24 cellular contexts compared by ENCODE assay signal in genomic region chr5:175595905-175596304, GRCh38.
DNase-seq lines count a peak whose midpoint lies in the region; ATAC-seq and TF ChIP-seq lines count a peak whose summit lies in the region.
"Had no signal": no experiment of that assay in that cellular context is flagged by ENCODE, and none has a peak within 500 bp of the region (broad histone marks: within the 10 kb centered on the region; RNA-seq: fewer than 3 reads in every experiment).

No MANE protein-coding gene starts in this region.

- intact Hi-C loops in Right ventricle myocardium inferior (cut with DNase I), result loop anchor here (5.0 kb wide), 2 partner anchors 91 to 116 kb away; no protein-coding TSS in a partner anchor

- H3K36me3 ChIP-seq in cardiac muscle cell, result no peaks in the 10 kb centered on the region
- H3K36me3 ChIP-seq: BLaER1 treated with 17β-estradiol and CSF1 and Interleukin-3, amounts not matched to agents 10 nM and 100 nM had no signal

- H3K4me1 ChIP-seq in cardiac muscle cell (ENCODE audit: low read depth), result peaks cover 37% of the 10 kb centered on the region
- H3K4me1 ChIP-seq: A549, Caco-2 had no signal

- no peak for ATAC-seq in Right ventricle myocardium inferior
- ATAC-seq: A549; CD8-positive, alpha-beta T cell; GM12878 had no signal

- TF ChIP-seq CTCF in cardiac muscle cell (IDR thresholded peaks at IDR 0.05; ENCODE audit: low read depth, low read length), result no peak

- no peaks in the 10 kb centered on the region for H3K9me3 ChIP-seq in cardiac muscle cell (ENCODE audit: low read depth)
- H3K9me3 ChIP-seq: A549, Caco-2 had no signal

- H3K27me3 ChIP-seq in cardiac muscle cell, result no peaks in the 10 kb centered on the region
- H3K27me3 ChIP-seq: BLaER1 treated with 17β-estradiol and CSF1 and Interleukin-3, amounts not matched to agents 10 nM and 100 nM had no signal

- DNase-seq in cardiac muscle cell (ENCODE audit: low read depth in 1 of 2, low spot score in 1 of 2) (no peak), Right ventricle myocardium inferior (ENCODE audit: missing footprints) (no peak), caudate nucleus (lab: John Stamatoyannopoulos, UW) (peak in 4 of 61 donors; percentile 20 to 55 (median 28)), islet precursor cell (peak; percentile 11), cerebellum (ENCODE audit: low spot score) (no peak), NCI-H2029 (lab: John Stamatoyannopoulos, UW) (no peak), D341Med (ENCODE audit: low spot score) (no peak)
- DNase-seq: AML-193; Caco-2; Calu3; CD4-positive, alpha-beta T cell; CD8-positive, alpha-beta T cell; DMS 273 treated with DMSO at 0.1 percent for 48 hours; DMS153; DMS53; DMS79; DND-41; EL; GDM1 had no signal

- H3K27ac ChIP-seq in cardiac muscle cell, result peak overlapping the region; percentile 95
- H3K27ac ChIP-seq in caudate nucleus (ENCODE audit: low read depth, low read length), result peak overlapping the region; percentile 62
- H3K27ac ChIP-seq: 22Rv1; A549; BLaER1 treated with 17β-estradiol and CSF1 and Interleukin-3, amounts not matched to agents 10 nM and 100 nM; C4-2B had no signal

- H3K4me3 ChIP-seq in cardiac muscle cell, result no peak overlapping the region
- H3K4me3 ChIP-seq: A549; BLaER1 treated with 17β-estradiol and CSF1 and Interleukin-3, amounts not matched to agents 10 nM and 100 nM; GM12878 had no signal
